8 cellular contexts compared by ENCODE assay signal in genomic region chr5:39076757-39077475, GRCh38. TPM values are rescaled to one million over a fixed set of nuclear protein-coding genes. Genes with fewer than 3 reads are reported as not detected.
DNase-seq lines count a peak whose midpoint lies in the region; ATAC-seq and TF ChIP-seq lines count a peak whose summit lies in the region.

No MANE protein-coding gene starts in this region.

- H3K27ac Mint-ChIP-seq in immature natural killer cell = peak overlapping the region in 1 of 6 donors; percentile 5

- no peaks in the 10 kb centered on the region for H3K36me3 ChIP-seq in colonic mucosa

- no peak overlapping the region for H3K9ac ChIP-seq in colonic mucosa (ENCODE audit: low read depth in 2 of 2, low read length in 2 of 2)

- peak overlapping the region in 1 of 5 donors; percentile 1 for H3K4me3 Mint-ChIP-seq in immature natural killer cell

- no peak for TF ChIP-seq CTCF in colonic mucosa (IDR thresholded peaks at IDR 0.05)

- no peaks in the 10 kb centered on the region for H3K27me3 ChIP-seq in colonic mucosa

- peak; percentile 51 for DNase-seq in Caki2 (ENCODE audit: low read depth)
- peak; percentile 90 for DNase-seq in NOMO-1 treated with dmso at 0.1 percent for 144 hours (lab: John Stamatoyannopoulos, UW; ENCODE audit: unreplicated experiment)
- no peak for DNase-seq in colonic mucosa
- peak; percentile 83 for DNase-seq in superior temporal gyrus (ENCODE audit: extremely low spot score)
- no peak for DNase-seq in NCI-H146 (lab: John Stamatoyannopoulos, UW)
- no peak for DNase-seq in NCI-H187 treated with DMSO at 0.1 percent for 48 hours (lab: John Stamatoyannopoulos, UW)
- no peak for DNase-seq in immature natural killer cell

- H3K27me3 Mint-ChIP-seq in immature natural killer cell (ENCODE audit: low read depth in 3 of 3) = peaks cover 10 to 26% (median 18%) of the 10 kb centered on the region in 3 donors

- in situ Hi-C loops in Caki2 (cut with HindIII; ENCODE audit: low pct_unique_long_range_greater_than_20kb, low sequenced_read_pairs) = no loop called here

- no peaks in the 10 kb centered on the region for H3K9me3 Mint-ChIP-seq in immature natural killer cell

- H3K9me3 ChIP-seq in colonic mucosa = no peaks in the 10 kb centered on the region

- ATAC-seq in GM21576 (IDR thresholded peaks at IDR 0.05; ENCODE audit: unreplicated experiment) = peak; percentile 25

- peaks cover 25 to 41% of the 10 kb centered on the region in 2 donors for H3K4me1 Mint-ChIP-seq in immature natural killer cell

- no peak overlapping the region for H3K4me3 ChIP-seq in colonic mucosa

- intact Hi-C loops in colonic mucosa (cut with DNase I) = no loop called here

- peak overlapping the region; percentile 6 for H3K27ac ChIP-seq in colonic mucosa

- H3K36me3 Mint-ChIP-seq in immature natural killer cell = no peaks in the 10 kb centered on the region

- H3K4me1 ChIP-seq in colonic mucosa = no peaks in the 10 kb centered on the region

RNA-seq across cellular contexts. Expression of gene RICTOR, which starts 2.7 kb away (rescaled TPM):
- 3.8 and 7.3 TPM in 2 replicates for total RNA-seq in Caki2 (2014; rRNA removed; shearing (Covaris generic); ENCODE audit: low replicate concordance)
- total RNA-seq in colonic mucosa = 10 to 100 TPM; 15.1 to 32.9 TPM
- 10 to 100 TPM in 1 of 3 donors, 1 to 10 TPM in 2; 6.7 to 14.0 (median 7.4) TPM for polyA plus RNA-seq in immature natural killer cell

Comparison
In these comparisons a context has a peak if more than half of its experiments do, and no peak if none do; other contexts are left out.
1. DNase-seq: peak in Caki2 (single experiment), NOMO-1 treated with dmso at 0.1 percent for 144 hours (single experiment) and superior temporal gyrus (single experiment); none in colonic mucosa (single experiment), NCI-H146 (single experiment), NCI-H187 treated with DMSO at 0.1 percent for 48 hours (single experiment) and immature natural killer cell (0 of 3).